In the genomic region with DNA sequence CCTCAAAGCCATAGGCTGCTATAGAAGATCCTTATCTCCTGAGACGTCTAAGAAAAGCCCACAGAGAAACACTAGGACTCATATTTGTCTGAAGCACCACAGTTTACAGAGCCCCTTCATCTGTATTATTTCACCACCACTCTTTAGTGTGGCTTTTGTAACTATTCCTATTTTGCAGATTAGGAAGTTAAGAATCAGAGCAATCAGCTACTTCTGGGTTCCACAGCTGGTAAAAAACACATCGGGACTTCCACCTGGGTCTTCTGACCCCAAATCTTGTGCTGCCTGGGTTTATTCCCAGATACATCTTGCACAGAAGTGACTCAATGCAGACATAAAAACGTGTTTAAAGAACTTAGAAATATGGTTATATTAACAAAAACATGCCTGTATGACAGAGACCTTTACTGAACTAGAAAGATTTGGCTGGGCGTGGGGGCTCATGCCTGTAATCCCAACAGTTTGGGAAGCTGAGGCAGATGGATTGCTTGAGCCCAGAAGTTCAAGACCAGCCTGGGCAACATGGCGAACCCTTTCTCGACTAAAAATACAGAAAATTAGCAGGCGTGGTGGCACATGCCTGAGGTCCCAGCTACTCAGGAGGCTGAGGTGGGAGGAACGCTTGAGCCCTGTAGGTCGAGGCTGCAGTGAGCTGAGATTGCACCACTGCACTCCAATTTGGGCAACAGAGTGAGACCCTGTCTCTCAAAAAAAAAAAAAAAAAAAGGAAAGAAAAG, we compare ENCODE assay signal across 9 cellular contexts. TPM values are rescaled to one million over a fixed set of nuclear protein-coding genes. Genes with fewer than 3 reads are reported as not detected.
A peak's percentile ranks its signal among the peaks of the same experiment; 100 is the strongest.
DNase-seq lines count a peak whose midpoint lies in the region; ATAC-seq and TF ChIP-seq lines count a peak whose summit lies in the region.
"Had no signal": no experiment of that assay in that cellular context is flagged by ENCODE, and none has a peak within 500 bp of the region (broad histone marks: within the 10 kb centered on the region; RNA-seq: fewer than 3 reads in every experiment).

No MANE protein-coding gene starts in this region.

- DNase-seq in T-helper 1 cell, result no peak
- DNase-seq in CD4-positive, alpha-beta T cell, result peak in 1 of 10 experiments; percentile 25
- DNase-seq in superior temporal gyrus (ENCODE audit: extremely low spot score), result no peak
- no peak for DNase-seq in GM23338 (ENCODE audit: low spot score)
- DNase-seq in middle frontal gyrus (ENCODE audit: extremely low spot score, low spot score), result no peak
- DNase-seq: foreskin keratinocyte had no signal

- peaks cover 0 to 3% of the 10 kb centered on the region in 2 donors for H3K36me3 ChIP-seq in mucosa of rectum (ENCODE audit: control insufficient read depth in 2 of 2, insufficient read depth in 2 of 2, low read length in 2 of 2)
- no peaks in the 10 kb centered on the region for H3K36me3 ChIP-seq in GM23338 (ENCODE audit: insufficient read depth)

- H3K4me1 ChIP-seq in mucosa of rectum (ENCODE audit: control insufficient read depth in 2 of 2, insufficient read depth in 2 of 2, low read length in 2 of 2) (peaks cover 19 to 27% of the 10 kb centered on the region in 2 donors), GM23338 (ENCODE audit: insufficient read depth) (peaks cover 9% of the 10 kb centered on the region; the same call in 1 of the 2 replicates)

- no peaks in the 10 kb centered on the region for H3K9me3 Mint-ChIP-seq in T-helper 1 cell treated with Interleukin-12 subunit alpha and Interleukin-12 subunit beta and Interleukin-4 antibody, amounts not matched to agents 30 μg/mL and 1 μg/mL, for 36 hours
- H3K9me3 Mint-ChIP-seq in CD4-positive, alpha-beta T cell, result no peaks in the 10 kb centered on the region
- H3K9me3 Mint-ChIP-seq in GM23338, result no peaks in the 10 kb centered on the region

- no peaks in the 10 kb centered on the region for H3K27me3 Mint-ChIP-seq in T-helper 1 cell treated with Interleukin-12 subunit alpha and Interleukin-12 subunit beta and Interleukin-4 antibody, amounts not matched to agents 30 μg/mL and 1 μg/mL, for 36 hours (ENCODE audit: low read depth)
- no peaks in the 10 kb centered on the region for H3K27me3 Mint-ChIP-seq in CD4-positive, alpha-beta T cell
- peaks cover 2% of the 10 kb centered on the region for H3K27me3 Mint-ChIP-seq in GM23338 (ENCODE audit: insufficient read depth, low read depth, poor library complexity)

- H3K79me2 ChIP-seq in GM23338 (replicated peaks; ENCODE audit: insufficient read depth), result no peaks in the 10 kb centered on the region

- no peaks in the 10 kb centered on the region for H3K9me3 ChIP-seq in CD4-positive, alpha-beta T cell (ENCODE audit: control insufficient read depth, low read length)
- no peaks in the 10 kb centered on the region for H3K9me3 ChIP-seq in mucosa of rectum (ENCODE audit: control insufficient read depth in 2 of 2, low read length in 2 of 2)

- no peak overlapping the region for H3K4me3 ChIP-seq in mucosa of rectum (ENCODE audit: low read length in 2 of 2)
- no peak overlapping the region for H3K4me3 ChIP-seq in GM23338

- no peak overlapping the region for H3K27ac ChIP-seq in CD4-positive, alpha-beta T cell (ENCODE audit: low read depth, low read length)
- H3K27ac ChIP-seq in VCaP (peak overlapping the region; percentile 78), mucosa of rectum (ENCODE audit: low read depth in 2 of 2, low read length in 2 of 2) (peak overlapping the region; percentile 40 to 43), GM23338 (ENCODE audit: low read depth) (no peak overlapping the region)
- H3K27ac ChIP-seq: foreskin keratinocyte had no signal

- no peaks in the 10 kb centered on the region for H3K9me2 ChIP-seq in GM23338 (ENCODE audit: insufficient read depth)

- H3K27me3 ChIP-seq in CD4-positive, alpha-beta T cell (ENCODE audit: control insufficient read depth, insufficient read depth, low read length), result no peaks in the 10 kb centered on the region
- H3K27me3 ChIP-seq in mucosa of rectum (ENCODE audit: control insufficient read depth in 2 of 2, insufficient read depth in 2 of 2, low read length in 2 of 2) (no peaks in the 10 kb centered on the region), GM23338 (ENCODE audit: insufficient read depth) (peaks cover 4% of the 10 kb centered on the region; the same call in 1 of the 2 replicates)
- H3K27me3 ChIP-seq: foreskin keratinocyte had no signal

- H3K27ac Mint-ChIP-seq in T-helper 1 cell treated with Interleukin-12 subunit alpha and Interleukin-12 subunit beta and Interleukin-4 antibody, amounts not matched to agents 30 μg/mL and 1 μg/mL, for 36 hours, result peak overlapping the region; percentile 12
- H3K27ac Mint-ChIP-seq in CD4-positive, alpha-beta T cell, result peak overlapping the region; percentile 99
- H3K27ac Mint-ChIP-seq in GM23338, result no peak overlapping the region

- H3F3A ChIP-seq in GM23338 (replicated peaks; ENCODE audit: low read depth), result no peaks in the 10 kb centered on the region

- POLR2A ChIA-PET in CD4-positive, alpha-beta T cell (lab: Charles Lee), result interaction anchor here (0.7 to 8.5 kb wide), 16 partner anchors 16 to 306 kb away, joined by 3 to 360 read pairs (median 5); partner anchors contain the start of genes ELK4, NUCKS1, PM20D1 and RAB29

- H4K20me1 ChIP-seq in GM23338 (replicated peaks; ENCODE audit: insufficient read depth), result no peaks in the 10 kb centered on the region

- H3K36me3 Mint-ChIP-seq in T-helper 1 cell treated with Interleukin-12 subunit alpha and Interleukin-12 subunit beta and Interleukin-4 antibody, amounts not matched to agents 30 μg/mL and 1 μg/mL, for 36 hours (ENCODE audit: low read depth), result peaks cover 4% of the 10 kb centered on the region
- H3K36me3 Mint-ChIP-seq in CD4-positive, alpha-beta T cell (ENCODE audit: low read depth), result peaks cover 14% of the 10 kb centered on the region
- no peaks in the 10 kb centered on the region for H3K36me3 Mint-ChIP-seq in GM23338 (ENCODE audit: low read depth)

- ATAC-seq in CD4-positive, alpha-beta T cell (ENCODE audit: poor library complexity), result no peak
- no peak for ATAC-seq in GM23338

- H3K4me1 Mint-ChIP-seq in T-helper 1 cell treated with Interleukin-12 subunit alpha and Interleukin-12 subunit beta and Interleukin-4 antibody, amounts not matched to agents 30 μg/mL and 1 μg/mL, for 36 hours (ENCODE audit: low read depth), result peaks cover 35% of the 10 kb centered on the region
- peaks cover 47% of the 10 kb centered on the region for H3K4me1 Mint-ChIP-seq in CD4-positive, alpha-beta T cell (ENCODE audit: low read depth)
- peaks cover 9% of the 10 kb centered on the region; the same call in 2 of the 3 replicates for H3K4me1 Mint-ChIP-seq in GM23338

- peak overlapping the region; percentile 26 for H3K4me3 Mint-ChIP-seq in T-helper 1 cell treated with Interleukin-12 subunit alpha and Interleukin-12 subunit beta and Interleukin-4 antibody, amounts not matched to agents 30 μg/mL and 1 μg/mL, for 36 hours
- H3K4me3 Mint-ChIP-seq in CD4-positive, alpha-beta T cell, result peak overlapping the region; percentile 16
- H3K4me3 Mint-ChIP-seq in GM23338, result no peak overlapping the region

- no peak overlapping the region for H2AFZ ChIP-seq in GM23338

- no peak for TF ChIP-seq CTCF in CD4-positive, alpha-beta T cell (IDR thresholded peaks at IDR 0.05)
- TF ChIP-seq CTCF in VCaP (conservative IDR thresholded peaks at IDR 0.05) (no peak), GM23338 (conservative IDR thresholded peaks at IDR 0.05; ENCODE audit: low read depth in 2 of 2) (no peak)

- no peak overlapping the region for H3K4me2 ChIP-seq in GM23338

- CTCF ChIA-PET in CD4-positive, alpha-beta T cell (lab: Charles Lee), result interaction anchor here (0.6 to 8.8 kb wide), 28 partner anchors 10 to 879 kb away, joined by 3 to 194 read pairs (median 6); partner anchors contain the start of genes ELK4, IKBKE, RAB29 and SLC45A3

- intact Hi-C loops in CD4-positive, alpha-beta T cell (cut with DNase I, micrococcal nuclease), result loop anchor here (1.0 to 10.0 kb wide), 7 partner anchors 41 to 384 kb away; partner anchors contain the start of gene ELK4 (in 1 of the 2)

- H3K9ac ChIP-seq in mucosa of rectum (ENCODE audit: low read depth in 1 of 2, low read length in 2 of 2), result no peak overlapping the region

TF ChIP-seq in GM23338, 12 proteins besides CTCF, POLR2A, EP300 and RAD21 (continues in another document):
- TF ChIP-seq CREB1 (CRISPR knock-in tag; IDR thresholded peaks at IDR 0.05; ENCODE audit: low read depth) (no peak), STAT1 (IDR thresholded peaks at IDR 0.05; ENCODE audit: unreplicated experiment) (no peak), ZNF331 (CRISPR knock-in tag; IDR thresholded peaks at IDR 0.05; ENCODE audit: low read depth) (no peak), EZH2 (IDR thresholded peaks at IDR 0.05; ENCODE audit: low read depth, unreplicated experiment) (no peak), EZH2phosphoT487 (IDR thresholded peaks at IDR 0.05; ENCODE audit: unreplicated experiment) (no peak)
- TF ChIP-seq, protein P1, sequence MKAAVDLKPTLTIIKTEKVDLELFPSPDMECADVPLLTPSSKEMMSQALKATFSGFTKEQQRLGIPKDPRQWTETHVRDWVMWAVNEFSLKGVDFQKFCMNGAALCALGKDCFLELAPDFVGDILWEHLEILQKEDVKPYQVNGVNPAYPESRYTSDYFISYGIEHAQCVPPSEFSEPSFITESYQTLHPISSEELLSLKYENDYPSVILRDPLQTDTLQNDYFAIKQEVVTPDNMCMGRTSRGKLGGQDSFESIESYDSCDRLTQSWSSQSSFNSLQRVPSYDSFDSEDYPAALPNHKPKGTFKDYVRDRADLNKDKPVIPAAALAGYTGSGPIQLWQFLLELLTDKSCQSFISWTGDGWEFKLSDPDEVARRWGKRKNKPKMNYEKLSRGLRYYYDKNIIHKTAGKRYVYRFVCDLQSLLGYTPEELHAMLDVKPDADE (IDR thresholded peaks at IDR 0.05), result no peak

RNA-seq across cellular contexts. Expression of gene ELK4, which starts 40.9 kb away (rescaled TPM):
- 100 to 1,000 TPM; 145 to 154 TPM for total RNA-seq in CD4-positive, alpha-beta T cell
- total RNA-seq in GM23338 (2014; rRNA removed; shearing (Covaris generic)), result 19.1 and 19.7 TPM in 2 replicates
- polyA plus RNA-seq in GM23338 (2016; fragmentation: Nextera tagmentation; extraction: Ambion mirVana), result 5.1 and 5.2 TPM in 2 replicates

Comparison
In these comparisons a context has a peak if more than half of its experiments do, and no peak if none do; other contexts are left out.
1. H3K27ac ChIP-seq: peak in VCaP (single experiment) and mucosa of rectum (2 of 2); none in CD4-positive, alpha-beta T cell (single experiment) and GM23338 (single experiment).